1 cellular context compared by ENCODE assay signal in genomic region chr11:88308576-88308975, GRCh38.
TF ChIP-seq lines count a peak whose summit lies in the region.

No MANE protein-coding gene starts in this region.

TF ChIP-seq in H1, 55 proteins besides CTCF, POLR2A, EP300 and RAD21 (continued from another document):
- TF ChIP-seq SIN3A (conservative IDR thresholded peaks at IDR 0.05 in 1 of 2, IDR thresholded peaks at IDR 0.05 in 1 of 2; ENCODE audit: low read depth in 1 of 2, low read length in 2 of 2) (no peak), GTF2F1 (IDR thresholded peaks at IDR 0.05; ENCODE audit: borderline replicate concordance, low read depth, low read length) (no peak), E2F6 (IDR thresholded peaks at IDR 0.05) (peak; percentile 15; the same call in 1 of the 2 replicates), NANOG (IDR thresholded peaks at IDR 0.05; ENCODE audit: insufficient read depth, low read depth, low read length, poor library complexity, severe bottlenecking) (no peak), RXRA (IDR thresholded peaks at IDR 0.05; ENCODE audit: insufficient read depth, low read depth, low read length) (no peak), BCL11A (IDR thresholded peaks at IDR 0.05; ENCODE audit: low read depth in 2 of 2, low read length in 2 of 2) (no peak), SUZ12 (IDR thresholded peaks at IDR 0.05; ENCODE audit: low read length) (no peak), BRCA1 (IDR thresholded peaks at IDR 0.05; ENCODE audit: low read depth, low read length) (no peak), EZH2 (IDR thresholded peaks at IDR 0.05; ENCODE audit: low read depth, low read length, severe bottlenecking) (no peak), CTBP2 (IDR thresholded peaks at IDR 0.05; ENCODE audit: borderline replicate concordance, insufficient read depth, insufficient read length, low read length) (no peak), MAX (IDR thresholded peaks at IDR 0.05) (peak; percentile 92), MAFK (IDR thresholded peaks at IDR 0.05; ENCODE audit: low read depth, low read length) (no peak), ATF2 (IDR thresholded peaks at IDR 0.05; ENCODE audit: low read length) (no peak; the same call in 1 of the 2 replicates), RFX5 (IDR thresholded peaks at IDR 0.05; ENCODE audit: borderline replicate concordance, low read depth, low read length) (no peak), ZNF274 (IDR thresholded peaks at IDR 0.05; ENCODE audit: borderline replicate concordance, extremely low read depth, low read length) (no peak), ATF3 (IDR thresholded peaks at IDR 0.05; ENCODE audit: insufficient read depth, low read depth, low read length) (no peak), SP1 (IDR thresholded peaks at IDR 0.05; ENCODE audit: low read depth, low read length) (peak; percentile 49; the same call in 1 of the 2 replicates), TAF7 (optimal IDR thresholded peaks at IDR 0.05; ENCODE audit: borderline replicate concordance, low read depth, low read length) (peak; percentile 36), YY1 (IDR thresholded peaks at IDR 0.05; ENCODE audit: low read depth, low read length) (peak; percentile 12; the same call in 1 of the 2 replicates), USF2 (IDR thresholded peaks at IDR 0.05; ENCODE audit: low read length) (peak; percentile 75), TCF12 (IDR thresholded peaks at IDR 0.05; ENCODE audit: low read depth, low read length) (no peak), HDAC2 (IDR thresholded peaks at IDR 0.05; ENCODE audit: borderline replicate concordance in 1 of 2, low read depth in 2 of 2, low read length in 2 of 2) (0 out of 4 replicates have a peak, but pooled peaks of 1 of the 2 experiments have one; percentile 65), POLR2AphosphoS5 (IDR thresholded peaks at IDR 0.05; ENCODE audit: low read depth, low read length) (peak; percentile 70), RBBP5 (IDR thresholded peaks at IDR 0.05; ENCODE audit: borderline replicate concordance, low read depth, low read length) (no peak), CEBPB (IDR thresholded peaks at IDR 0.05; ENCODE audit: low read depth, low read length) (no peak), CHD7 (IDR thresholded peaks at IDR 0.05; ENCODE audit: insufficient replicate concordance, low read length) (no peak), KDM5A (IDR thresholded peaks at IDR 0.05; ENCODE audit: low read length) (no peak), CHD1 (IDR thresholded peaks at IDR 0.05; ENCODE audit: low read depth, low read length) (no peak), KDM4A (IDR thresholded peaks at IDR 0.05; ENCODE audit: low read depth, low read length, severe bottlenecking) (no peak)
